8 cellular contexts compared by ENCODE assay signal in the genomic region with DNA sequence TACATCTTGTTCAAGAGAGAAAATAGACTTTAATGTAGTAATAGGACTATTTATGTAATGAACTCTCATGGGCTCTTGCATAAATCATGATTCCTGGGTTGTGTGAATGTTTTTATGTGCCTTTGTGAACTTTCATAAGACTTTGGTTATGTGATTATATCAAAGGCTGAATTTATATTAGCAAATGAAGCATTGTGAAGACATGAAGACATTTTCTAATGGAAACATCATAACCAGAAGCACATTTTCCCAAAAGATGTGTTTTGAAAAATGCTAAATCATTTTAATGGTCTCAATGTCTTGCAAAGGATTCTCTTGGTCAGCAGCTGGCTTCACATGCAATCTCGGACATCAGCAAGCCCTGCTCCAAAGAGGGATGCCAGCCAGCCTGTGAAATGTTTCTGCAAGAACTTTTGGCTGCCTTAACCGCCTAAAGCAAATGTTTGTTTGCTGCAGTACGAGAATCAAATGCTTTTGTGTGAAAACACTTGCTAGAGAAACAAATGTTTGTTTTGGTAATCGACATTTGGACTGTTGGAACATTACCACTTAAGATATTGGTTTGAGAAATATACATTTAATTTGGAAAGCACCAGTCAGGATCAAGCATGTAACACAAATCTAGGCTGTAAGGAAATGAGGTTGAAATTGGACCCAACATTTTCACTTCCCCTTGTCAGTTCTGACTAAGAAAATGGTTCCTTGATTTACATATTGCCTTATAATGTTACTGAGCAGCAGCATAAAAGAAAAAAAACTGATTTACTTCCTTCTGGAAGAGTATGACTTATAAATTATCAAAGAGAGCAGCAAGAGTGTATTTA.
DNase-seq lines count a peak whose midpoint lies in the region; ATAC-seq and TF ChIP-seq lines count a peak whose summit lies in the region.

No MANE protein-coding gene starts in this region.

- no peaks in the 10 kb centered on the region for H3K36me3 Mint-ChIP-seq in Caco-2 (ENCODE audit: insufficient read depth, unreplicated experiment)

- CTCF ChIA-PET in A673 (lab: Charles Lee): no interaction called here
- CTCF ChIA-PET in Caco-2 (lab: Charles Lee): no interaction called here

- H3K27me3 ChIP-seq in A673 (replicated peaks; ENCODE audit: insufficient read depth, low read depth, low read length, poor library complexity): no peaks in the 10 kb centered on the region
- H3K27me3 ChIP-seq in stomach: no peaks in the 10 kb centered on the region
- H3K27me3 ChIP-seq in Caco-2 (replicated peaks; ENCODE audit: control insufficient read depth, insufficient read depth, low read length): no peaks in the 10 kb centered on the region

- DNase-seq in A673 (ENCODE audit: low spot score) (peak; percentile 16), dedifferentiated amniotic fluid mesenchymal stem cell (ENCODE audit: extremely low spot score) (peak; percentile 66), stomach (peak; percentile 66), NCI-H1436 treated with DMSO at 0.1 percent for 48 hours (lab: John Stamatoyannopoulos, UW) (no peak), Caco-2 (no peak)
- no peak for DNase-seq in activated CD4-positive, alpha-beta T cell treated with anti-CD3 and anti-CD28 coated beads, Interleukin-2, amount 50 U/mL, for 4 hours

- no peak overlapping the region for H3K27ac Mint-ChIP-seq in Caco-2 (ENCODE audit: unreplicated experiment)

- TF ChIP-seq EP300 in stomach (IDR thresholded peaks at IDR 0.05): no peak

- no peak overlapping the region for H3K4me3 ChIP-seq in A673 (ENCODE audit: low read depth, low read length, poor library complexity, severe bottlenecking)
- H3K4me3 ChIP-seq in stomach: peak overlapping the region in 1 of 4 donors; percentile 17
- H3K4me3 ChIP-seq in Caco-2 (ENCODE audit: low read depth, low read length): no peak overlapping the region

- no TSS peak for BruUV-seq in A673 (replicated peaks; lab: Mats Ljungman, UMichigan)
- BruUV-seq in Caco-2 (replicated peaks; lab: Mats Ljungman, UMichigan): no TSS peak

- ATAC-seq in GM19395 (IDR thresholded peaks at IDR 0.05; ENCODE audit: unreplicated experiment) (peak; percentile 99), HG03196 (IDR thresholded peaks at IDR 0.05; ENCODE audit: unreplicated experiment) (peak; percentile 89)

- peak overlapping the region; percentile 17 for H3K27ac ChIP-seq in A673 (ENCODE audit: low read depth, low read length, poor library complexity, severe bottlenecking)
- H3K27ac ChIP-seq in stomach: peak overlapping the region in 4 of 5 donors; percentile 34 to 79 (median 54)

- H3K4me1 ChIP-seq in A673 (ENCODE audit: insufficient read depth, low read length, poor library complexity, severe bottlenecking) (peaks cover 25% of the 10 kb centered on the region), stomach (peaks cover 4 to 15% (median 14%) of the 10 kb centered on the region in 4 donors), Caco-2 (no peaks in the 10 kb centered on the region)

- TF ChIP-seq CTCF in A673 (conservative IDR thresholded peaks at IDR 0.05; ENCODE audit: low read depth, low read length) (no peak), stomach (IDR thresholded peaks at IDR 0.05) (no peak), Caco-2 (IDR thresholded peaks at IDR 0.05; ENCODE audit: insufficient read depth in 1 of 2, low read depth in 1 of 2, low read length in 1 of 2, severe bottlenecking in 1 of 2, unreplicated experiment in 1 of 2) (no peak)

- POLR2A ChIA-PET in A673 (lab: Charles Lee; ENCODE audit: low non-redundant PET): no interaction called here
- POLR2A ChIA-PET in Caco-2 (lab: Charles Lee): no interaction called here

- H3K9me3 Mint-ChIP-seq in Caco-2 (ENCODE audit: unreplicated experiment): no peaks in the 10 kb centered on the region

- H3K4me1 Mint-ChIP-seq in Caco-2 (ENCODE audit: low read depth, unreplicated experiment): no peaks in the 10 kb centered on the region

- TF ChIP-seq POLR2A in stomach (IDR thresholded peaks at IDR 0.05): no peak

- intact Hi-C loops in A673 (cut with micrococcal nuclease; ENCODE audit: unreplicated experiment) (no loop called here), stomach (cut with DNase I; ENCODE audit: low total_unique reads) (no loop called here), Caco-2 (cut with micrococcal nuclease; ENCODE audit: unreplicated experiment) (no loop called here)

- H3K9me3 ChIP-seq in A673 (ENCODE audit: low read depth, low read length, poor library complexity, severe bottlenecking) (peaks cover under 1% of the 10 kb centered on the region), stomach (no peaks in the 10 kb centered on the region), Caco-2 (no peaks in the 10 kb centered on the region)

- H3K27me3 Mint-ChIP-seq in Caco-2 (ENCODE audit: insufficient read depth, unreplicated experiment): no peaks in the 10 kb centered on the region

- H3K36me3 ChIP-seq in A673 (ENCODE audit: insufficient read depth, low read length, poor library complexity, severe bottlenecking): no peaks in the 10 kb centered on the region
- no peaks in the 10 kb centered on the region for H3K36me3 ChIP-seq in stomach
- no peaks in the 10 kb centered on the region for H3K36me3 ChIP-seq in Caco-2 (ENCODE audit: control insufficient read depth, insufficient read depth, low read length)

- no peak overlapping the region for H3K4me3 Mint-ChIP-seq in Caco-2 (ENCODE audit: unreplicated experiment)

- WGBS in stomach, 5 donors: 18 to 34% (median 26%) methylated on average over 4 of the region's 4 CpGs

Comparison
In these comparisons a context has a peak if more than half of its experiments do, and no peak if none do; other contexts are left out.
1. DNase-seq: peak in A673 (single experiment), dedifferentiated amniotic fluid mesenchymal stem cell (single experiment) and stomach (single experiment); none in NCI-H1436 treated with DMSO at 0.1 percent for 48 hours (single experiment), Caco-2 (0 of 2) and activated CD4-positive, alpha-beta T cell treated with anti-CD3 and anti-CD28 coated beads, Interleukin-2, amount 50 U/mL, for 4 hours (0 of 2).